1 cellular context compared by ENCODE assay signal in genomic region chr22:41831828-41832552, GRCh38.
TF ChIP-seq lines count a peak whose summit lies in the region.

No MANE protein-coding gene starts in this region.

TF ChIP-seq in H1, 55 proteins besides CTCF, POLR2A, EP300 and RAD21:
- no peak for TF ChIP-seq TBP (IDR thresholded peaks at IDR 0.05; ENCODE audit: low read depth, low read length)
- no peak for TF ChIP-seq MAFK (IDR thresholded peaks at IDR 0.05; ENCODE audit: low read depth, low read length)
- peak; percentile 31; the same call in 1 of the 2 replicates for TF ChIP-seq E2F6 (IDR thresholded peaks at IDR 0.05)
- peak in 1 of 2 experiments; percentile 95; a peak in 1 of 4 replicates for TF ChIP-seq HDAC2 (IDR thresholded peaks at IDR 0.05; ENCODE audit: borderline replicate concordance in 1 of 2, low read depth in 2 of 2, low read length in 2 of 2)
- no peak for TF ChIP-seq CTBP2 (IDR thresholded peaks at IDR 0.05; ENCODE audit: borderline replicate concordance, insufficient read depth, insufficient read length, low read length)
- peak; percentile 98 for TF ChIP-seq KDM1A (IDR thresholded peaks at IDR 0.05; ENCODE audit: borderline replicate concordance, low read length)
